21 cellular contexts compared by ENCODE assay signal in the genomic region with DNA sequence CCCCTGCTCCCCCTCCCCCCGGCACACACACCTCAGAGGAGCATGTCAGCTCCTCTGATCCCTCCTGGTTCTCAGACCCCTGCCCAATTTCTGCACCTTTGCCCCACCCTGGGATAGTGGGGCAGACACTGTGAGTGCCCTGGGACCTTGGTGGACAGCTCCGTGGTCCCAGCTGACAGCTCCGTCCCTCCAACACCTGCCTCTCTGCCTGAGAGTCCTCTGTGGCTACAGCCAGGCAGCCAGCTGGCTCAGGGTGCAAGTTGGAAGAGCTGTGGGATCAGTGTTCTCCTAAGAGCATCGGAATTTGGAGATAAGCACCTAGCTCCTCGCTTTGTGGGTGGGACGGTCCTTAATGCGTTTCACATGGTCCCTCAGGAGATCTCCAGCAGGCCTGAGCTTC. TPM values are rescaled to one million over a fixed set of nuclear protein-coding genes. Genes with fewer than 3 reads are reported as not detected.
DNase-seq lines count a peak whose midpoint lies in the region; ATAC-seq, FAIRE-seq and TF ChIP-seq lines count a peak whose summit lies in the region.
"Had no signal": no experiment of that assay in that cellular context is flagged by ENCODE, and none has a peak within 500 bp of the region (broad histone marks: within the 10 kb centered on the region; RNA-seq: fewer than 3 reads in every experiment).

No MANE protein-coding gene starts in this region.

- intact Hi-C loops in HepG2 (cut with micrococcal nuclease; ENCODE audit: unreplicated experiment) (no loop called here), right lobe of liver (cut with DNase I) (loop anchor here in 1 of 2 donors (10.0 kb wide), 1 partner anchor 277 kb away; no protein-coding TSS in a partner anchor)

- no peak overlapping the region for H3K9ac ChIP-seq in HepG2 (ENCODE audit: insufficient read depth, low read depth, low read length)
- no peak overlapping the region for H3K9ac ChIP-seq in neuronal stem cell (ENCODE audit: low read depth, low read length, poor library complexity)

- H3K4me3 ChIP-seq in HepG2 (replicated peaks in 1 of 3; ENCODE audit: insufficient read depth in 1 of 3, low read depth in 2 of 3, low read length in 3 of 3) (no peak overlapping the region), right lobe of liver (no peak overlapping the region), neuronal stem cell (ENCODE audit: low read length in 2 of 2) (no peak overlapping the region)
- H3K4me3 ChIP-seq: GM23338 had no signal

- H2BK5ac ChIP-seq in neuronal stem cell (ENCODE audit: low read length): no peak overlapping the region

- DNase-seq in activated CD8-positive, alpha-beta memory T cell treated with anti-CD3 and anti-CD28 coated beads for 24 hours: peak; percentile 41
- no peak for DNase-seq in activated CD8-positive, alpha-beta memory T cell treated with anti-CD3 and anti-CD28 coated beads, Interleukin-2, amount 50 U/mL, for 48 hours
- no peak for DNase-seq in HepG2 (ENCODE audit: low spot score)
- DNase-seq in right lobe of liver: no peak
- no peak for DNase-seq in neuronal stem cell (ENCODE audit: low spot score)
- DNase-seq in NCI-H524 treated with DMSO at 0.1 percent for 48 hours (lab: John Stamatoyannopoulos, UW): no peak
- no peak for DNase-seq in NCI-H345 (lab: John Stamatoyannopoulos, UW)
- DNase-seq: COR-L47, DMS153, DMS79 treated with DMSO at 0.1 percent for 48 hours, EL, H9 had no signal

- H3K9me3 ChIP-seq in HepG2 (ENCODE audit: low read length) (no peaks in the 10 kb centered on the region), right lobe of liver (no peaks in the 10 kb centered on the region), neuronal stem cell (replicated peaks in 1 of 2; ENCODE audit: control insufficient read depth in 2 of 2, insufficient read depth in 1 of 2, low read depth in 1 of 2, low read length in 2 of 2) (no peaks in the 10 kb centered on the region)

- TF ChIP-seq EP300 in HepG2 (IDR thresholded peaks at IDR 0.05; ENCODE audit: low read depth in 2 of 2, low read length in 2 of 2) (no peak), HepG2 (CRISPR knock-in tag; IDR thresholded peaks at IDR 0.05; ENCODE audit: borderline replicate concordance) (no peak)

- no peak for TF ChIP-seq POLR2A in HepG2 (IDR thresholded peaks at IDR 0.05; ENCODE audit: insufficient read depth in 1 of 2, low read depth in 2 of 2, low read length in 2 of 2)
- TF ChIP-seq POLR2A in right lobe of liver (IDR thresholded peaks at IDR 0.05): no peak

- peak overlapping the region; percentile 90 for H3K14ac ChIP-seq in neuronal stem cell (ENCODE audit: low read length)

- H3K36me3 ChIP-seq in HepG2 (replicated peaks in 1 of 2; ENCODE audit: control insufficient read depth in 1 of 2, insufficient read depth in 2 of 2, low read length in 2 of 2) (no peaks in the 10 kb centered on the region), right lobe of liver (no peaks in the 10 kb centered on the region), neuronal stem cell (replicated peaks in 1 of 2; ENCODE audit: control insufficient read depth in 2 of 2, insufficient read depth in 2 of 2, low read length in 2 of 2) (no peaks in the 10 kb centered on the region)

- H2BK120ac ChIP-seq in neuronal stem cell (ENCODE audit: low read depth, low read length): no peak overlapping the region

- H4K91ac ChIP-seq in neuronal stem cell (ENCODE audit: low read depth, low read length, poor library complexity): no peak overlapping the region

- no peak overlapping the region for H3K4ac ChIP-seq in neuronal stem cell (ENCODE audit: low read length)

- H3K79me2 ChIP-seq in HepG2 (ENCODE audit: insufficient read depth, low read length): no peaks in the 10 kb centered on the region

- BruUV-seq in HepG2 (replicated peaks; lab: Mats Ljungman, UMichigan): no TSS peak

- H3K4me2 ChIP-seq in HepG2 (ENCODE audit: low read depth, low read length) (no peak overlapping the region), neuronal stem cell (ENCODE audit: insufficient read depth, low read length, poor library complexity, severe bottlenecking) (no peak overlapping the region)
- H3K4me2 ChIP-seq: GM23338 had no signal

- POLR2A ChIA-PET in HepG2 (lab: Yijun Ruan, JAX): no interaction called here

- in situ Hi-C loops in HepG2 (cut with HindIII; ENCODE audit: extremely low pct_ligation_motif_present, low pct_unique_long_range_greater_than_20kb): no loop called here

- H3K79me1 ChIP-seq in neuronal stem cell (ENCODE audit: low read depth, low read length): no peaks in the 10 kb centered on the region

- no peak overlapping the region for H2BK15ac ChIP-seq in neuronal stem cell (ENCODE audit: low read length)

- no peak overlapping the region for H2AK5ac ChIP-seq in neuronal stem cell (ENCODE audit: low read depth, low read length)

- H2AFZ ChIP-seq in HepG2 (ENCODE audit: low read length): no peak overlapping the region
- no peak overlapping the region for H2AFZ ChIP-seq in neuronal stem cell (ENCODE audit: low read length)
- H2AFZ ChIP-seq: GM23338 had no signal

- ATAC-seq in HepG2 (0 out of 3 replicates have a peak, but pooled peaks have one; percentile 31), right lobe of liver (no peak)
- ATAC-seq: CD8-positive, alpha-beta T cell; GM23338 had no signal

- TF ChIP-seq CTCF in HepG2 (CRISPR knock-in tag; IDR thresholded peaks at IDR 0.05) (no peak), right lobe of liver (IDR thresholded peaks at IDR 0.05) (no peak)

- no peak overlapping the region for H3K27ac ChIP-seq in HepG2 (ENCODE audit: extremely low read length, insufficient read depth, low read length)
- H3K27ac ChIP-seq in right lobe of liver: no peak overlapping the region
- no peak overlapping the region for H3K27ac ChIP-seq in neuronal stem cell (replicated peaks; ENCODE audit: low read length)
- H3K27ac ChIP-seq: 22Rv1 had no signal

- CTCF ChIA-PET in HepG2 (lab: Yijun Ruan, JAX; ENCODE audit: low intra/inter-chr PET ratio, low total read pairs): no interaction called here

- WGBS in HepG2 (ENCODE audit: low lambda C conversion rate): 0% methylated on average over 6 of the region's 7 CpGs
- WGBS in right lobe of liver (ENCODE audit: insufficient coverage, low coverage, low lambda C conversion rate, missing lambda C conversion rate): 27% methylated on average over 5 of the region's 7 CpGs
- no CpG with 5 or more reads among the region's 7 CpGs for WGBS in neuronal stem cell (ENCODE audit: extremely low coverage in 2 of 2, insufficient read length in 2 of 2, insufficient replicate concordance in 1 of 2), 2 donors

- no peak for TF ChIP-seq RAD21 in HepG2 (CRISPR knock-in tag; IDR thresholded peaks at IDR 0.05)

- H4K20me1 ChIP-seq in HepG2 (ENCODE audit: insufficient read depth, low read length): no peaks in the 10 kb centered on the region

- H3K27me3 ChIP-seq in HepG2 (ENCODE audit: control insufficient read depth in 1 of 2, insufficient read depth in 2 of 2, low read length in 2 of 2) (peaks cover 1 to 48% of the 10 kb centered on the region in 2 experiments; a peak in 3 of 5 replicates), right lobe of liver (no peaks in the 10 kb centered on the region), neuronal stem cell (ENCODE audit: control insufficient read depth in 3 of 3, insufficient read depth in 3 of 3, low read depth in 1 of 3, low read length in 3 of 3) (no peaks in the 10 kb centered on the region)

- no peak overlapping the region for H2BK12ac ChIP-seq in neuronal stem cell (ENCODE audit: low read length)

- no peak for FAIRE-seq in HepG2 (lab: Jason Lieb, UNC)
- FAIRE-seq: D721Med, G401.6, GM12891, HTR-8/SVneo had no signal

- H3K4me1 ChIP-seq in HepG2 (ENCODE audit: insufficient read depth, low read length): no peaks in the 10 kb centered on the region
- H3K4me1 ChIP-seq in right lobe of liver: no peaks in the 10 kb centered on the region
- peaks cover 0 to 3% of the 10 kb centered on the region in 2 donors for H3K4me1 ChIP-seq in neuronal stem cell (ENCODE audit: control insufficient read depth in 2 of 2, insufficient read depth in 1 of 2, low read depth in 1 of 2, low read length in 2 of 2)

- peak overlapping the region; percentile 18 for H3K23ac ChIP-seq in neuronal stem cell (ENCODE audit: low read depth, low read length, poor library complexity)

- no peak overlapping the region for H4K8ac ChIP-seq in neuronal stem cell (ENCODE audit: low read depth, low read length)

- H3K18ac ChIP-seq in neuronal stem cell (ENCODE audit: low read length): peak overlapping the region; percentile 59

RNA-seq across cellular contexts. Expression of gene PGPEP1L, which starts 43.7 kb away (rescaled TPM):
- total RNA-seq in HepG2 (2016; rRNA removed; fragmentation: Illumina TruSeq; extraction: Trizol): not detected in 2 replicates
- total RNA-seq in HepG2 (2016; cell fraction: cytosol; rRNA removed; fragmentation: Illumina TruSeq; extraction: Trizol; ENCODE audit: low read depth): not detected in 2 replicates
- not detected in 2 replicates for total RNA-seq in HepG2 (2016; cell fraction: insoluble cytoplasmic fraction; rRNA removed; fragmentation: Illumina TruSeq; extraction: Trizol)
- not detected in 2 replicates for total RNA-seq in HepG2 (2016; cell fraction: membrane; rRNA removed; fragmentation: Illumina TruSeq; extraction: Trizol)
- not detected in 2 replicates for total RNA-seq in HepG2 (2016; cell fraction: nucleus; rRNA removed; fragmentation: Illumina TruSeq; extraction: Trizol)
- polyA plus RNA-seq in HepG2 (2011; rRNA removed): not detected in 2 replicates
- polyA plus RNA-seq in HepG2 (2011; cell fraction: cytosol; rRNA removed): not detected in 2 replicates
- polyA plus RNA-seq in HepG2 (2011; cell fraction: nucleus; rRNA removed): not detected in 2 replicates
- not detected in 2 replicates for polyA plus RNA-seq in HepG2 (2012)
- polyA plus RNA-seq in HepG2 (2016; cell fraction: cytosol; fragmentation: Illumina TruSeq; extraction: Trizol; ENCODE audit: low read depth): not detected in 2 replicates
- not detected in 2 replicates for polyA plus RNA-seq in HepG2 (2016; cell fraction: insoluble cytoplasmic fraction; fragmentation: Illumina TruSeq; extraction: Trizol; ENCODE audit: low read depth)
- not detected in 2 replicates for polyA plus RNA-seq in HepG2 (2016; cell fraction: membrane; fragmentation: Illumina TruSeq; extraction: Trizol; ENCODE audit: low read depth)
- not detected in 2 replicates for polyA plus RNA-seq in HepG2 (2016; cell fraction: nucleus; fragmentation: Illumina TruSeq; extraction: Trizol; ENCODE audit: insufficient read depth, low read depth)
- 2.3 TPM in 1 of 2 replicates, not detected in the other for polyA minus RNA-seq in HepG2 (2011; rRNA and poly(A)+ RNA removed; ENCODE audit: low replicate concordance)
- not detected in 2 replicates for polyA minus RNA-seq in HepG2 (2011; cell fraction: cytosol; rRNA and poly(A)+ RNA removed)
- not detected in 2 replicates for polyA minus RNA-seq in HepG2 (2011; cell fraction: nucleus; rRNA and poly(A)+ RNA removed)
- not detected for total RNA-seq in right lobe of liver
- polyA plus RNA-seq in neuronal stem cell (2013, experiment 1 of 2): not detected
- polyA plus RNA-seq in neuronal stem cell (2013, experiment 2 of 2): not detected
- total RNA-seq: A673; CD8-positive, alpha-beta T cell; GM23338; H9 had no signal
- polyA plus RNA-seq: CD14-positive monocyte, GM23338 had no signal

RNA-seq across cellular contexts. Expression of gene SYNM, which starts 53.6 kb away (rescaled TPM):
- total RNA-seq in HepG2 (2016; rRNA removed; fragmentation: Illumina TruSeq; extraction: Trizol): 3.7 and 6.0 TPM in 2 replicates
- 0.20 and 0.44 TPM in 2 replicates for total RNA-seq in HepG2 (2016; cell fraction: cytosol; rRNA removed; fragmentation: Illumina TruSeq; extraction: Trizol; ENCODE audit: low read depth)
- total RNA-seq in HepG2 (2016; cell fraction: insoluble cytoplasmic fraction; rRNA removed; fragmentation: Illumina TruSeq; extraction: Trizol): 3.8 and 5.5 TPM in 2 replicates
- 1.6 and 1.7 TPM in 2 replicates for total RNA-seq in HepG2 (2016; cell fraction: membrane; rRNA removed; fragmentation: Illumina TruSeq; extraction: Trizol)
- total RNA-seq in HepG2 (2016; cell fraction: nucleus; rRNA removed; fragmentation: Illumina TruSeq; extraction: Trizol): 4.7 and 4.8 TPM in 2 replicates
- 1.1 and 1.2 TPM in 2 replicates for polyA plus RNA-seq in HepG2 (2011; rRNA removed)
- polyA plus RNA-seq in HepG2 (2011; cell fraction: cytosol; rRNA removed): 0.74 and 0.99 TPM in 2 replicates
- polyA plus RNA-seq in HepG2 (2011; cell fraction: nucleus; rRNA removed): 2.4 and 2.9 TPM in 2 replicates
- 1.6 and 2.4 TPM in 2 replicates for polyA plus RNA-seq in HepG2 (2012)
- polyA plus RNA-seq in HepG2 (2016; cell fraction: cytosol; fragmentation: Illumina TruSeq; extraction: Trizol; ENCODE audit: low read depth): 0.16 and 0.17 TPM in 2 replicates
- polyA plus RNA-seq in HepG2 (2016; cell fraction: insoluble cytoplasmic fraction; fragmentation: Illumina TruSeq; extraction: Trizol; ENCODE audit: low read depth): 4.5 and 4.9 TPM in 2 replicates
- 0.78 and 0.93 TPM in 2 replicates for polyA plus RNA-seq in HepG2 (2016; cell fraction: membrane; fragmentation: Illumina TruSeq; extraction: Trizol; ENCODE audit: low read depth)
- 6.9 TPM in 2 replicates for polyA plus RNA-seq in HepG2 (2016; cell fraction: nucleus; fragmentation: Illumina TruSeq; extraction: Trizol; ENCODE audit: insufficient read depth, low read depth)
- 2.1 and 23.9 TPM in 2 replicates for polyA minus RNA-seq in HepG2 (2011; rRNA and poly(A)+ RNA removed; ENCODE audit: low replicate concordance)
- polyA minus RNA-seq in HepG2 (2011; cell fraction: cytosol; rRNA and poly(A)+ RNA removed): 2.3 TPM in 2 replicates
- 3.3 and 3.5 TPM in 2 replicates for polyA minus RNA-seq in HepG2 (2011; cell fraction: nucleus; rRNA and poly(A)+ RNA removed)
- total RNA-seq in right lobe of liver: 1 to 10 TPM; 1.6 to 3.5 (median 2.9) TPM
- polyA plus RNA-seq in neuronal stem cell (2013, experiment 1 of 2): 0.82 TPM
- polyA plus RNA-seq in neuronal stem cell (2013, experiment 2 of 2): 0.94 TPM
